1 cellular context compared by ENCODE assay signal in the genomic region with DNA sequence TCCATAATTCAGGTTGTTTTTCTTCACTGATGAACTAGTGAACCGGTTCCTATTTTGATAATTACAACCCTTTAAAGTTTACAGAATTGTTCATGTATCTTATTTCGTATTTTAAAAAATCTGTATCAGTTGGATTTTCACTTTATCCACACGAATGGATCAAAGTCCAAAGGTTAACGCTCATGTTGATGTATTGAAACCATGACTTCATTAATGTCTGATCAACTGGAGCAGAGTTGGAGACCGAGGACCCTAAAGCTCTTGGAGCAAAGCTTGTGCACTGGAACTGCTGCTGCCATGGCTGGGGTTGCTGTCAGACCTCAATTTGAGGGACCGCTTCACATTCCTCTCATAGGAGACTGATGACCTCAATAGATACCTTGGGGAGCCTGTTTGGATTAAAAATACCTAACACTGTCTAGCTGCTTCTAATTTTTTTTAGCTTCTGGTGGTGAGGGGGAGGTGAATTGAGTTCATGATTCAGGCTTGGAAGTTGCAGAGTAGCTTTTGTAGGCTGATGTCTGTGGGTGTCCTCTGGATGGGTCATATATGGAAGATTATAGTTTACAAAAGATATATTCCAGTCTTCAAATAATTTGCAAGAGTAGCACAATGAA.
TF ChIP-seq lines count a peak whose summit lies in the region.

No MANE protein-coding gene starts in this region.

TF ChIP-seq in WTC11, 78 proteins besides CTCF, POLR2A, EP300 and RAD21 (continued from another document):
- TF ChIP-seq, protein P1, sequence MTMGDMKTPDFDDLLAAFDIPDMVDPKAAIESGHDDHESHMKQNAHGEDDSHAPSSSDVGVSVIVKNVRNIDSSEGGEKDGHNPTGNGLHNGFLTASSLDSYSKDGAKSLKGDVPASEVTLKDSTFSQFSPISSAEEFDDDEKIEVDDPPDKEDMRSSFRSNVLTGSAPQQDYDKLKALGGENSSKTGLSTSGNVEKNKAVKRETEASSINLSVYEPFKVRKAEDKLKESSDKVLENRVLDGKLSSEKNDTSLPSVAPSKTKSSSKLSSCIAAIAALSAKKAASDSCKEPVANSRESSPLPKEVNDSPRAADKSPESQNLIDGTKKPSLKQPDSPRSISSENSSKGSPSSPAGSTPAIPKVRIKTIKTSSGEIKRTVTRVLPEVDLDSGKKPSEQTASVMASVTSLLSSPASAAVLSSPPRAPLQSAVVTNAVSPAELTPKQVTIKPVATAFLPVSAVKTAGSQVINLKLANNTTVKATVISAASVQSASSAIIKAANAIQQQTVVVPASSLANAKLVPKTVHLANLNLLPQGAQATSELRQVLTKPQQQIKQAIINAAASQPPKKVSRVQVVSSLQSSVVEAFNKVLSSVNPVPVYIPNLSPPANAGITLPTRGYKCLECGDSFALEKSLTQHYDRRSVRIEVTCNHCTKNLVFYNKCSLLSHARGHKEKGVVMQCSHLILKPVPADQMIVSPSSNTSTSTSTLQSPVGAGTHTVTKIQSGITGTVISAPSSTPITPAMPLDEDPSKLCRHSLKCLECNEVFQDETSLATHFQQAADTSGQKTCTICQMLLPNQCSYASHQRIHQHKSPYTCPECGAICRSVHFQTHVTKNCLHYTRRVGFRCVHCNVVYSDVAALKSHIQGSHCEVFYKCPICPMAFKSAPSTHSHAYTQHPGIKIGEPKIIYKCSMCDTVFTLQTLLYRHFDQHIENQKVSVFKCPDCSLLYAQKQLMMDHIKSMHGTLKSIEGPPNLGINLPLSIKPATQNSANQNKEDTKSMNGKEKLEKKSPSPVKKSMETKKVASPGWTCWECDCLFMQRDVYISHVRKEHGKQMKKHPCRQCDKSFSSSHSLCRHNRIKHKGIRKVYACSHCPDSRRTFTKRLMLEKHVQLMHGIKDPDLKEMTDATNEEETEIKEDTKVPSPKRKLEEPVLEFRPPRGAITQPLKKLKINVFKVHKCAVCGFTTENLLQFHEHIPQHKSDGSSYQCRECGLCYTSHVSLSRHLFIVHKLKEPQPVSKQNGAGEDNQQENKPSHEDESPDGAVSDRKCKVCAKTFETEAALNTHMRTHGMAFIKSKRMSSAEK (CRISPR knock-in tag; IDR thresholded peaks at IDR 0.05; ENCODE audit: borderline replicate concordance): no peak
- no peak for TF ChIP-seq ESRRA (CRISPR knock-in tag; IDR thresholded peaks at IDR 0.05; ENCODE audit: borderline replicate concordance)
- TF ChIP-seq, protein P2, sequence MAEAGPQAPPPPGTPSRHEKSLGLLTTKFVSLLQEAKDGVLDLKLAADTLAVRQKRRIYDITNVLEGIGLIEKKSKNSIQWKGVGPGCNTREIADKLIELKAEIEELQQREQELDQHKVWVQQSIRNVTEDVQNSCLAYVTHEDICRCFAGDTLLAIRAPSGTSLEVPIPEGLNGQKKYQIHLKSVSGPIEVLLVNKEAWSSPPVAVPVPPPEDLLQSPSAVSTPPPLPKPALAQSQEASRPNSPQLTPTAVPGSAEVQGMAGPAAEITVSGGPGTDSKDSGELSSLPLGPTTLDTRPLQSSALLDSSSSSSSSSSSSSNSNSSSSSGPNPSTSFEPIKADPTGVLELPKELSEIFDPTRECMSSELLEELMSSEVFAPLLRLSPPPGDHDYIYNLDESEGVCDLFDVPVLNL (CRISPR knock-in tag; IDR thresholded peaks at IDR 0.05; ENCODE audit: borderline replicate concordance, low read depth): no peak
- no peak for TF ChIP-seq ZNF263 (CRISPR knock-in tag; IDR thresholded peaks at IDR 0.05; ENCODE audit: low read depth)
- TF ChIP-seq TEAD4 (CRISPR knock-in tag; IDR thresholded peaks at IDR 0.05): no peak
- TF ChIP-seq, protein P3, sequence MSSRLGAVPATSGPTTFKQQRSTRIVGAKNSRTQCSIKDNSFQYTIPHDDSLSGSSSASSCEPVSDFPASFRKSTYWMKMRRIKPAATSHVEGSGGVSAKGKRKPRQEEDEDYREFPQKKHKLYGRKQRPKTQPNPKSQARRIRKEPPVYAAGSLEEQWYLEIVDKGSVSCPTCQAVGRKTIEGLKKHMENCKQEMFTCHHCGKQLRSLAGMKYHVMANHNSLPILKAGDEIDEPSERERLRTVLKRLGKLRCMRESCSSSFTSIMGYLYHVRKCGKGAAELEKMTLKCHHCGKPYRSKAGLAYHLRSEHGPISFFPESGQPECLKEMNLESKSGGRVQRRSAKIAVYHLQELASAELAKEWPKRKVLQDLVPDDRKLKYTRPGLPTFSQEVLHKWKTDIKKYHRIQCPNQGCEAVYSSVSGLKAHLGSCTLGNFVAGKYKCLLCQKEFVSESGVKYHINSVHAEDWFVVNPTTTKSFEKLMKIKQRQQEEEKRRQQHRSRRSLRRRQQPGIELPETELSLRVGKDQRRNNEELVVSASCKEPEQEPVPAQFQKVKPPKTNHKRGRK (CRISPR knock-in tag; IDR thresholded peaks at IDR 0.05; ENCODE audit: borderline replicate concordance): no peak
- no peak for TF ChIP-seq ATF1 (CRISPR knock-in tag; IDR thresholded peaks at IDR 0.05)
- no peak for TF ChIP-seq ZNF232 (CRISPR knock-in tag; IDR thresholded peaks at IDR 0.05)
- TF ChIP-seq MXD4 (CRISPR knock-in tag; IDR thresholded peaks at IDR 0.05; ENCODE audit: borderline replicate concordance): no peak
- TF ChIP-seq, protein P4, sequence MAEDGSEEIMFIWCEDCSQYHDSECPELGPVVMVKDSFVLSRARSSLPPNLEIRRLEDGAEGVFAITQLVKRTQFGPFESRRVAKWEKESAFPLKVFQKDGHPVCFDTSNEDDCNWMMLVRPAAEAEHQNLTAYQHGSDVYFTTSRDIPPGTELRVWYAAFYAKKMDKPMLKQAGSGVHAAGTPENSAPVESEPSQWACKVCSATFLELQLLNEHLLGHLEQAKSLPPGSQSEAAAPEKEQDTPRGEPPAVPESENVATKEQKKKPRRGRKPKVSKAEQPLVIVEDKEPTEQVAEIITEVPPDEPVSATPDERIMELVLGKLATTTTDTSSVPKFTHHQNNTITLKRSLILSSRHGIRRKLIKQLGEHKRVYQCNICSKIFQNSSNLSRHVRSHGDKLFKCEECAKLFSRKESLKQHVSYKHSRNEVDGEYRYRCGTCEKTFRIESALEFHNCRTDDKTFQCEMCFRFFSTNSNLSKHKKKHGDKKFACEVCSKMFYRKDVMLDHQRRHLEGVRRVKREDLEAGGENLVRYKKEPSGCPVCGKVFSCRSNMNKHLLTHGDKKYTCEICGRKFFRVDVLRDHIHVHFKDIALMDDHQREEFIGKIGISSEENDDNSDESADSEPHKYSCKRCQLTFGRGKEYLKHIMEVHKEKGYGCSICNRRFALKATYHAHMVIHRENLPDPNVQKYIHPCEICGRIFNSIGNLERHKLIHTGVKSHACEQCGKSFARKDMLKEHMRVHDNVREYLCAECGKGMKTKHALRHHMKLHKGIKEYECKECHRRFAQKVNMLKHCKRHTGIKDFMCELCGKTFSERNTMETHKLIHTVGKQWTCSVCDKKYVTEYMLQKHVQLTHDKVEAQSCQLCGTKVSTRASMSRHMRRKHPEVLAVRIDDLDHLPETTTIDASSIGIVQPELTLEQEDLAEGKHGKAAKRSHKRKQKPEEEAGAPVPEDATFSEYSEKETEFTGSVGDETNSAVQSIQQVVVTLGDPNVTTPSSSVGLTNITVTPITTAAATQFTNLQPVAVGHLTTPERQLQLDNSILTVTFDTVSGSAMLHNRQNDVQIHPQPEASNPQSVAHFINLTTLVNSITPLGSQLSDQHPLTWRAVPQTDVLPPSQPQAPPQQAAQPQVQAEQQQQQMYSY (CRISPR knock-in tag; IDR thresholded peaks at IDR 0.05): no peak
- no peak for TF ChIP-seq ZNF138 (CRISPR knock-in tag; conservative IDR thresholded peaks at IDR 0.05)
- no peak for TF ChIP-seq NR3C1 (CRISPR knock-in tag; conservative IDR thresholded peaks at IDR 0.05; ENCODE audit: low read depth)
- TF ChIP-seq GABPB1 (CRISPR knock-in tag; IDR thresholded peaks at IDR 0.05): no peak
- TF ChIP-seq, protein P5, sequence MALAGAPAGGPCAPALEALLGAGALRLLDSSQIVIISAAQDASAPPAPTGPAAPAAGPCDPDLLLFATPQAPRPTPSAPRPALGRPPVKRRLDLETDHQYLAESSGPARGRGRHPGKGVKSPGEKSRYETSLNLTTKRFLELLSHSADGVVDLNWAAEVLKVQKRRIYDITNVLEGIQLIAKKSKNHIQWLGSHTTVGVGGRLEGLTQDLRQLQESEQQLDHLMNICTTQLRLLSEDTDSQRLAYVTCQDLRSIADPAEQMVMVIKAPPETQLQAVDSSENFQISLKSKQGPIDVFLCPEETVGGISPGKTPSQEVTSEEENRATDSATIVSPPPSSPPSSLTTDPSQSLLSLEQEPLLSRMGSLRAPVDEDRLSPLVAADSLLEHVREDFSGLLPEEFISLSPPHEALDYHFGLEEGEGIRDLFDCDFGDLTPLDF (CRISPR knock-in tag; IDR thresholded peaks at IDR 0.05): no peak
- no peak for TF ChIP-seq TCF7 (CRISPR knock-in tag; IDR thresholded peaks at IDR 0.05; ENCODE audit: low read depth)
- TF ChIP-seq, protein P6, sequence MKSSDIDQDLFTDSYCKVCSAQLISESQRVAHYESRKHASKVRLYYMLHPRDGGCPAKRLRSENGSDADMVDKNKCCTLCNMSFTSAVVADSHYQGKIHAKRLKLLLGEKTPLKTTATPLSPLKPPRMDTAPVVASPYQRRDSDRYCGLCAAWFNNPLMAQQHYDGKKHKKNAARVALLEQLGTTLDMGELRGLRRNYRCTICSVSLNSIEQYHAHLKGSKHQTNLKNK (CRISPR knock-in tag; IDR thresholded peaks at IDR 0.05): no peak
- TF ChIP-seq, protein P7, sequence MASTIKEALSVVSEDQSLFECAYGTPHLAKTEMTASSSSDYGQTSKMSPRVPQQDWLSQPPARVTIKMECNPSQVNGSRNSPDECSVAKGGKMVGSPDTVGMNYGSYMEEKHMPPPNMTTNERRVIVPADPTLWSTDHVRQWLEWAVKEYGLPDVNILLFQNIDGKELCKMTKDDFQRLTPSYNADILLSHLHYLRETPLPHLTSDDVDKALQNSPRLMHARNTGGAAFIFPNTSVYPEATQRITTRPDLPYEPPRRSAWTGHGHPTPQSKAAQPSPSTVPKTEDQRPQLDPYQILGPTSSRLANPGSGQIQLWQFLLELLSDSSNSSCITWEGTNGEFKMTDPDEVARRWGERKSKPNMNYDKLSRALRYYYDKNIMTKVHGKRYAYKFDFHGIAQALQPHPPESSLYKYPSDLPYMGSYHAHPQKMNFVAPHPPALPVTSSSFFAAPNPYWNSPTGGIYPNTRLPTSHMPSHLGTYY (CRISPR knock-in tag; IDR thresholded peaks at IDR 0.05): no peak
- no peak for TF ChIP-seq CREB1 (CRISPR knock-in tag; IDR thresholded peaks at IDR 0.05)
TF ChIP-seq in WTC11: peak in this region for 0.
